31 cellular contexts compared by ENCODE assay signal in genomic region chr6:12419626-12420272, GRCh38.
A peak's percentile ranks its signal among the peaks of the same experiment; 100 is the strongest.
DNase-seq lines count a peak whose midpoint lies in the region; ATAC-seq, FAIRE-seq and TF ChIP-seq lines count a peak whose summit lies in the region.
"Had no signal": no experiment of that assay in that cellular context is flagged by ENCODE, and none has a peak within 500 bp of the region (broad histone marks: within the 10 kb centered on the region; RNA-seq: fewer than 3 reads in every experiment).

No MANE protein-coding gene starts in this region.

- H3K4me3 ChIP-seq in epithelial cell of proximal tubule (ENCODE audit: low read depth, low read length): no peak overlapping the region
- no peak overlapping the region for H3K4me3 ChIP-seq in HepG2 (replicated peaks in 1 of 3; ENCODE audit: insufficient read depth in 1 of 3, low read depth in 2 of 3, low read length in 3 of 3)
- H3K4me3 ChIP-seq in upper lobe of right lung: no peak overlapping the region
- H3K4me3 ChIP-seq: adrenal gland, body of pancreas, heart left ventricle, vagina had no signal

- no peaks in the 10 kb centered on the region for H4K20me1 ChIP-seq in HepG2 (ENCODE audit: insufficient read depth, low read length)

- no peaks in the 10 kb centered on the region for H3K27me3 ChIP-seq in HepG2 (ENCODE audit: control insufficient read depth in 1 of 2, insufficient read depth in 2 of 2, low read length in 2 of 2)
- H3K27me3 ChIP-seq in upper lobe of right lung: no peaks in the 10 kb centered on the region
- H3K27me3 ChIP-seq: adrenal gland, body of pancreas, heart left ventricle, neutrophil, vagina had no signal

- no peak for FAIRE-seq in HepG2 (lab: Jason Lieb, UNC)
- FAIRE-seq: HTR-8/SVneo had no signal

- TF ChIP-seq CTCF in epithelial cell of proximal tubule (conservative IDR thresholded peaks at IDR 0.05; ENCODE audit: low read depth, low read length) (no peak), HepG2 (CRISPR knock-in tag; IDR thresholded peaks at IDR 0.05) (no peak), upper lobe of right lung (IDR thresholded peaks at IDR 0.05) (no peak)

- POLR2A ChIA-PET in HepG2 (lab: Yijun Ruan, JAX): no interaction called here

- BruUV-seq in HepG2 (replicated peaks; lab: Mats Ljungman, UMichigan): no TSS peak

- TF ChIP-seq EP300 in HepG2 (IDR thresholded peaks at IDR 0.05; ENCODE audit: low read depth in 2 of 2, low read length in 2 of 2): no peak
- TF ChIP-seq EP300 in HepG2 (CRISPR knock-in tag; IDR thresholded peaks at IDR 0.05; ENCODE audit: borderline replicate concordance): no peak

- WGBS in HepG2 (ENCODE audit: low lambda C conversion rate): 3% methylated on average over 3 of the region's 3 CpGs

- in situ Hi-C loops in HepG2 (cut with HindIII; ENCODE audit: extremely low pct_ligation_motif_present, low pct_unique_long_range_greater_than_20kb): no loop called here

- H3K79me2 ChIP-seq in HepG2 (ENCODE audit: insufficient read depth, low read length): no peaks in the 10 kb centered on the region

- intact Hi-C loops in HepG2 (cut with micrococcal nuclease; ENCODE audit: unreplicated experiment): no loop called here
- intact Hi-C loops in upper lobe of right lung (cut with DNase I): no loop called here

- no peak overlapping the region for H2AFZ ChIP-seq in HepG2 (ENCODE audit: low read length)

- TF ChIP-seq POLR2A in HepG2 (IDR thresholded peaks at IDR 0.05; ENCODE audit: insufficient read depth in 1 of 2, low read depth in 2 of 2, low read length in 2 of 2): no peak

- CTCF ChIA-PET in HepG2 (lab: Yijun Ruan, JAX; ENCODE audit: low intra/inter-chr PET ratio, low total read pairs): no interaction called here

- no peak for TF ChIP-seq RAD21 in HepG2 (CRISPR knock-in tag; IDR thresholded peaks at IDR 0.05)

- H3K36me3 ChIP-seq in HepG2 (replicated peaks in 1 of 2; ENCODE audit: control insufficient read depth in 1 of 2, insufficient read depth in 2 of 2, low read length in 2 of 2) (no peaks in the 10 kb centered on the region), upper lobe of right lung (no peaks in the 10 kb centered on the region)
- H3K36me3 ChIP-seq: adrenal gland, heart left ventricle, neutrophil, vagina had no signal

- peak; percentile 44 for DNase-seq in NCI-H2227 treated with DMSO at 0.1 percent for 48 hours (lab: John Stamatoyannopoulos, UW)
- no peak for DNase-seq in NCI-H2227 (lab: John Stamatoyannopoulos, UW; ENCODE audit: unreplicated experiment)
- peak; percentile 29 for DNase-seq in epithelial cell of proximal tubule (ENCODE audit: low read depth)
- peak; percentile 24 for DNase-seq in HepG2 (ENCODE audit: low spot score)
- no peak for DNase-seq in upper lobe of right lung
- DNase-seq in AG20443 (ENCODE audit: low spot score): no peak
- no peak for DNase-seq in T1000 (lab: John Stamatoyannopoulos, UW)
- DNase-seq: 8988T; activated CD4-positive, alpha-beta T cell treated with anti-CD3 and anti-CD28 coated beads, Interleukin-2, amount 10 ng/mL, durations not matched to agents 24 days and 14 days; activated naive CD4-positive, alpha-beta T cell treated with anti-CD3 and anti-CD28 coated beads for 36 hours; activated T-cell treated with anti-CD3 and anti-CD28 coated beads, Interleukin-2, amount 50 U/mL, for 72 hours; adrenal gland; AML-193; body of pancreas; CD4-positive, alpha-beta T cell; DMS 273 treated with DMSO at 0.1 percent for 48 hours; erythroblast; heart left ventricle; NCI-H1436; NCI-H2081 treated with DMSO at 0.1 percent for 48 hours; NCI-H446; NCI-H774; SK-N-SH; stimulated activated naive CD4-positive, alpha-beta T cell treated with Interleukin-2 at 50 U/mL for 16 hours; T-helper 2 cell had no signal

- 0 out of 2 replicates have a peak overlapping the region, but pooled peaks have one; percentile 25 for H3K4me2 ChIP-seq in HepG2 (ENCODE audit: low read depth, low read length)
- H3K4me2 ChIP-seq: KMS-11, SK-N-SH had no signal

- H3K27ac ChIP-seq in HepG2 (ENCODE audit: extremely low read length, insufficient read depth, low read length) (no peak overlapping the region), upper lobe of right lung (peak overlapping the region; percentile 9)
- H3K27ac ChIP-seq: adrenal gland, body of pancreas, heart left ventricle, KMS-11, neutrophil, RWPE1, vagina had no signal

- no peak overlapping the region for H3K9ac ChIP-seq in HepG2 (ENCODE audit: insufficient read depth, low read depth, low read length)
- H3K9ac ChIP-seq: KMS-11, SK-N-SH had no signal

- ATAC-seq in HepG2 (peak; percentile 59; the same call in 2 of the 3 replicates), upper lobe of right lung (peak; percentile 69), GM19463 (IDR thresholded peaks at IDR 0.05; ENCODE audit: unreplicated experiment) (no peak)
- ATAC-seq: activated T-cell treated with anti-CD3 and anti-CD28 coated beads, Interleukin-2, amount 50 U/mL, for 72 hours; body of pancreas; heart left ventricle had no signal

- H3K9me3 ChIP-seq in HepG2 (ENCODE audit: low read length) (peaks cover 5% of the 10 kb centered on the region; the same call in 1 of the 2 replicates), upper lobe of right lung (peaks cover 4% of the 10 kb centered on the region)
- H3K9me3 ChIP-seq: adrenal gland, body of pancreas, neutrophil, SK-N-SH, vagina had no signal

- H3K4me1 ChIP-seq in HepG2 (ENCODE audit: insufficient read depth, low read length) (0 out of 2 replicates have a peak, but pooled peaks cover 4% of the 10 kb centered on the region), upper lobe of right lung (no peaks in the 10 kb centered on the region)
- H3K4me1 ChIP-seq: adrenal gland, body of pancreas, vagina had no signal

TF ChIP-seq in HepG2, 621 proteins besides CTCF, POLR2A, EP300 and RAD21:
- peak; percentile 26; the same call in 1 of the 2 replicates for TF ChIP-seq ELF3 (CRISPR knock-in tag; IDR thresholded peaks at IDR 0.05)
- TF ChIP-seq ARHGAP35 (CRISPR knock-in tag; IDR thresholded peaks at IDR 0.05; ENCODE audit: borderline replicate concordance): no peak
- no peak for TF ChIP-seq FOXC1 (CRISPR knock-in tag; IDR thresholded peaks at IDR 0.05; ENCODE audit: borderline replicate concordance)
- no peak for TF ChIP-seq SSRP1 (CRISPR knock-in tag; IDR thresholded peaks at IDR 0.05)
- peak; percentile 71 for TF ChIP-seq HNF1A (IDR thresholded peaks at IDR 0.05; ENCODE audit: low read depth)
- TF ChIP-seq HNF1A (CRISPR knock-in tag; IDR thresholded peaks at IDR 0.05; ENCODE audit: borderline replicate concordance): no peak
- TF ChIP-seq ZNF704 (CRISPR knock-in tag; IDR thresholded peaks at IDR 0.05; ENCODE audit: borderline replicate concordance): no peak
TF ChIP-seq in HepG2: peak in this region for 2.

Comparison
In these comparisons a context has a peak if more than half of its experiments do, and no peak if none do; other contexts are left out.
1. DNase-seq: peak in NCI-H2227 treated with DMSO at 0.1 percent for 48 hours (single experiment), epithelial cell of proximal tubule (single experiment) and HepG2 (single experiment); none in NCI-H2227 (single experiment), upper lobe of right lung (single experiment), AG20443 (single experiment) and T1000 (single experiment).